Comparison of ENCODE assay signal across 1 cellular context in the genomic region with DNA sequence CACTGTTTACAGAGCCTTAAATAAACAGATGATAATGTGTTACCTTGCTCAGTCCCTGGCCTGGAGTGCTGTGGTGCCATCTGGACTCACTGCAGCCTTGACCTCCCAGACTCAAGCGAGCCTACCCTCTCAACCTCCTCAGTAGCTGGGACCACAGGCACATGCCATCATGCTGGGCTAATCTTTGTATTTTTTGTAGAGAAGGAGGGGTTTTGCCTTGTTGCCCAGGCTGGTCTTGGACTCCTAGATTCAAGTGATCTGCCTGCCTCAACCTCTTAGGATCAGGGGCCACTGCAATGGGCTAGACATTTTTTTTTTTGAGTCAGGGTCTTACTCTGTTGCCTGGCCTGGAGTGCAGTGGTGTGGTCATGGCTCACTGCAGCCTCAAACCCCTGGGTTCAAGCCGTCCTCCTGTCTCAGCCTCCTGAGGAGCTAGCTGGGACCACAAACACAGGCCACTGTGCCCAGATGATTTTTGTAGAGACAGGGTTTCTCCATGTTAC.
TF ChIP-seq lines count a peak whose summit lies in the region.

No MANE protein-coding gene starts in this region.

TF ChIP-seq in HepG2, 621 proteins besides CTCF, POLR2A, EP300 and RAD21 (continued from another document and continues in another):
- TF ChIP-seq, protein P1, sequence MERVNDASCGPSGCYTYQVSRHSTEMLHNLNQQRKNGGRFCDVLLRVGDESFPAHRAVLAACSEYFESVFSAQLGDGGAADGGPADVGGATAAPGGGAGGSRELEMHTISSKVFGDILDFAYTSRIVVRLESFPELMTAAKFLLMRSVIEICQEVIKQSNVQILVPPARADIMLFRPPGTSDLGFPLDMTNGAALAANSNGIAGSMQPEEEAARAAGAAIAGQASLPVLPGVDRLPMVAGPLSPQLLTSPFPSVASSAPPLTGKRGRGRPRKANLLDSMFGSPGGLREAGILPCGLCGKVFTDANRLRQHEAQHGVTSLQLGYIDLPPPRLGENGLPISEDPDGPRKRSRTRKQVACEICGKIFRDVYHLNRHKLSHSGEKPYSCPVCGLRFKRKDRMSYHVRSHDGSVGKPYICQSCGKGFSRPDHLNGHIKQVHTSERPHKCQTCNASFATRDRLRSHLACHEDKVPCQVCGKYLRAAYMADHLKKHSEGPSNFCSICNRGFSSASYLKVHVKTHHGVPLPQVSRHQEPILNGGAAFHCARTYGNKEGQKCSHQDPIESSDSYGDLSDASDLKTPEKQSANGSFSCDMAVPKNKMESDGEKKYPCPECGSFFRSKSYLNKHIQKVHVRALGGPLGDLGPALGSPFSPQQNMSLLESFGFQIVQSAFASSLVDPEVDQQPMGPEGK (CRISPR knock-in tag; IDR thresholded peaks at IDR 0.05) = peak; percentile 96
- no peak for TF ChIP-seq SP2 (CRISPR knock-in tag; IDR thresholded peaks at IDR 0.05)
- no peak for TF ChIP-seq PRDM4 (CRISPR knock-in tag; IDR thresholded peaks at IDR 0.05; ENCODE audit: borderline replicate concordance)
- no peak for TF ChIP-seq ZNF549 (CRISPR knock-in tag; IDR thresholded peaks at IDR 0.05)
- TF ChIP-seq YEATS2 (CRISPR knock-in tag; IDR thresholded peaks at IDR 0.05; ENCODE audit: borderline replicate concordance) = peak; percentile 9; the same call in 1 of the 2 replicates
- peak; percentile 89 for TF ChIP-seq SOX5 (CRISPR knock-in tag; IDR thresholded peaks at IDR 0.05; ENCODE audit: borderline replicate concordance)
- no peak; the same call in 1 of the 2 replicates for TF ChIP-seq AKAP8 (CRISPR knock-in tag; IDR thresholded peaks at IDR 0.05)
- TF ChIP-seq, protein P2, sequence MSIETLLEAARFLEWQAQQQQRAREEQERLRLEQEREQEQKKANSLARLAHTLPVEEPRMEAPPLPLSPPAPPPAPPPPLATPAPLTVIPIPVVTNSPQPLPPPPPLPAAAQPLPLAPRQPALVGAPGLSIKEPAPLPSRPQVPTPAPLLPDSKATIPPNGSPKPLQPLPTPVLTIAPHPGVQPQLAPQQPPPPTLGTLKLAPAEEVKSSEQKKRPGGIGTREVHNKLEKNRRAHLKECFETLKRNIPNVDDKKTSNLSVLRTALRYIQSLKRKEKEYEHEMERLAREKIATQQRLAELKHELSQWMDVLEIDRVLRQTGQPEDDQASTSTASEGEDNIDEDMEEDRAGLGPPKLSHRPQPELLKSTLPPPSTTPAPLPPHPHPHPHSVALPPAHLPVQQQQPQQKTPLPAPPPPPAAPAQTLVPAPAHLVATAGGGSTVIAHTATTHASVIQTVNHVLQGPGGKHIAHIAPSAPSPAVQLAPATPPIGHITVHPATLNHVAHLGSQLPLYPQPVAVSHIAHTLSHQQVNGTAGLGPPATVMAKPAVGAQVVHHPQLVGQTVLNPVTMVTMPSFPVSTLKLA (IDR thresholded peaks at IDR 0.05) = peak; percentile 25; the same call in 1 of the 2 replicates
- TF ChIP-seq FOSL2 (CRISPR knock-in tag; IDR thresholded peaks at IDR 0.05) = peak; percentile 79
- TF ChIP-seq, protein P3, sequence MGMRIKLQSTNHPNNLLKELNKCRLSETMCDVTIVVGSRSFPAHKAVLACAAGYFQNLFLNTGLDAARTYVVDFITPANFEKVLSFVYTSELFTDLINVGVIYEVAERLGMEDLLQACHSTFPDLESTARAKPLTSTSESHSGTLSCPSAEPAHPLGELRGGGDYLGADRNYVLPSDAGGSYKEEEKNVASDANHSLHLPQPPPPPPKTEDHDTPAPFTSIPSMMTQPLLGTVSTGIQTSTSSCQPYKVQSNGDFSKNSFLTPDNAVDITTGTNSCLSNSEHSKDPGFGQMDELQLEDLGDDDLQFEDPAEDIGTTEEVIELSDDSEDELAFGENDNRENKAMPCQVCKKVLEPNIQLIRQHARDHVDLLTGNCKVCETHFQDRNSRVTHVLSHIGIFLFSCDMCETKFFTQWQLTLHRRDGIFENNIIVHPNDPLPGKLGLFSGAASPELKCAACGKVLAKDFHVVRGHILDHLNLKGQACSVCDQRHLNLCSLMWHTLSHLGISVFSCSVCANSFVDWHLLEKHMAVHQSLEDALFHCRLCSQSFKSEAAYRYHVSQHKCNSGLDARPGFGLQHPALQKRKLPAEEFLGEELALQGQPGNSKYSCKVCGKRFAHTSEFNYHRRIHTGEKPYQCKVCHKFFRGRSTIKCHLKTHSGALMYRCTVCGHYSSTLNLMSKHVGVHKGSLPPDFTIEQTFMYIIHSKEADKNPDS (CRISPR knock-in tag; IDR thresholded peaks at IDR 0.05) = no peak
- no peak for TF ChIP-seq SETDB1 (CRISPR knock-in tag; IDR thresholded peaks at IDR 0.05; ENCODE audit: borderline replicate concordance)
- no peak for TF ChIP-seq ZXDC (CRISPR knock-in tag; IDR thresholded peaks at IDR 0.05)
- TF ChIP-seq ZBTB26 (CRISPR knock-in tag; IDR thresholded peaks at IDR 0.05; ENCODE audit: borderline replicate concordance) = 0 out of 2 replicates have a peak, but pooled peaks have one; percentile 72
- peak; percentile 36 for TF ChIP-seq YY1 (IDR thresholded peaks at IDR 0.05; ENCODE audit: insufficient read depth, insufficient replicate concordance, low read depth, low read length)
- TF ChIP-seq ATF1 (CRISPR knock-in tag; IDR thresholded peaks at IDR 0.05) = no peak; the same call in 1 of the 2 replicates
- TF ChIP-seq, protein P4, sequence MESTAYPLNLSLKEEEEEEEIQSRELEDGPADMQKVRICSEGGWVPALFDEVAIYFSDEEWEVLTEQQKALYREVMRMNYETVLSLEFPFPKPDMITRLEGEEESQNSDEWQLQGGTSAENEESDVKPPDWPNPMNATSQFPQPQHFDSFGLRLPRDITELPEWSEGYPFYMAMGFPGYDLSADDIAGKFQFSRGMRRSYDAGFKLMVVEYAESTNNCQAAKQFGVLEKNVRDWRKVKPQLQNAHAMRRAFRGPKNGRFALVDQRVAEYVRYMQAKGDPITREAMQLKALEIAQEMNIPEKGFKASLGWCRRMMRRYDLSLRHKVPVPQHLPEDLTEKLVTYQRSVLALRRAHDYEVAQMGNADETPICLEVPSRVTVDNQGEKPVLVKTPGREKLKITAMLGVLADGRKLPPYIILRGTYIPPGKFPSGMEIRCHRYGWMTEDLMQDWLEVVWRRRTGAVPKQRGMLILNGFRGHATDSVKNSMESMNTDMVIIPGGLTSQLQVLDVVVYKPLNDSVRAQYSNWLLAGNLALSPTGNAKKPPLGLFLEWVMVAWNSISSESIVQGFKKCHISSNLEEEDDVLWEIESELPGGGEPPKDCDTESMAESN (CRISPR knock-in tag; conservative IDR thresholded peaks at IDR 0.05) = 0 out of 2 replicates have a peak, but pooled peaks have one; percentile 20
- TF ChIP-seq ZNF34 (CRISPR knock-in tag; IDR thresholded peaks at IDR 0.05; ENCODE audit: borderline replicate concordance) = no peak
- TF ChIP-seq DPF2 (CRISPR knock-in tag; IDR thresholded peaks at IDR 0.05; ENCODE audit: borderline replicate concordance, low read depth) = peak; percentile 96
- no peak for TF ChIP-seq NFRKB (IDR thresholded peaks at IDR 0.05)
- TF ChIP-seq, protein P5, sequence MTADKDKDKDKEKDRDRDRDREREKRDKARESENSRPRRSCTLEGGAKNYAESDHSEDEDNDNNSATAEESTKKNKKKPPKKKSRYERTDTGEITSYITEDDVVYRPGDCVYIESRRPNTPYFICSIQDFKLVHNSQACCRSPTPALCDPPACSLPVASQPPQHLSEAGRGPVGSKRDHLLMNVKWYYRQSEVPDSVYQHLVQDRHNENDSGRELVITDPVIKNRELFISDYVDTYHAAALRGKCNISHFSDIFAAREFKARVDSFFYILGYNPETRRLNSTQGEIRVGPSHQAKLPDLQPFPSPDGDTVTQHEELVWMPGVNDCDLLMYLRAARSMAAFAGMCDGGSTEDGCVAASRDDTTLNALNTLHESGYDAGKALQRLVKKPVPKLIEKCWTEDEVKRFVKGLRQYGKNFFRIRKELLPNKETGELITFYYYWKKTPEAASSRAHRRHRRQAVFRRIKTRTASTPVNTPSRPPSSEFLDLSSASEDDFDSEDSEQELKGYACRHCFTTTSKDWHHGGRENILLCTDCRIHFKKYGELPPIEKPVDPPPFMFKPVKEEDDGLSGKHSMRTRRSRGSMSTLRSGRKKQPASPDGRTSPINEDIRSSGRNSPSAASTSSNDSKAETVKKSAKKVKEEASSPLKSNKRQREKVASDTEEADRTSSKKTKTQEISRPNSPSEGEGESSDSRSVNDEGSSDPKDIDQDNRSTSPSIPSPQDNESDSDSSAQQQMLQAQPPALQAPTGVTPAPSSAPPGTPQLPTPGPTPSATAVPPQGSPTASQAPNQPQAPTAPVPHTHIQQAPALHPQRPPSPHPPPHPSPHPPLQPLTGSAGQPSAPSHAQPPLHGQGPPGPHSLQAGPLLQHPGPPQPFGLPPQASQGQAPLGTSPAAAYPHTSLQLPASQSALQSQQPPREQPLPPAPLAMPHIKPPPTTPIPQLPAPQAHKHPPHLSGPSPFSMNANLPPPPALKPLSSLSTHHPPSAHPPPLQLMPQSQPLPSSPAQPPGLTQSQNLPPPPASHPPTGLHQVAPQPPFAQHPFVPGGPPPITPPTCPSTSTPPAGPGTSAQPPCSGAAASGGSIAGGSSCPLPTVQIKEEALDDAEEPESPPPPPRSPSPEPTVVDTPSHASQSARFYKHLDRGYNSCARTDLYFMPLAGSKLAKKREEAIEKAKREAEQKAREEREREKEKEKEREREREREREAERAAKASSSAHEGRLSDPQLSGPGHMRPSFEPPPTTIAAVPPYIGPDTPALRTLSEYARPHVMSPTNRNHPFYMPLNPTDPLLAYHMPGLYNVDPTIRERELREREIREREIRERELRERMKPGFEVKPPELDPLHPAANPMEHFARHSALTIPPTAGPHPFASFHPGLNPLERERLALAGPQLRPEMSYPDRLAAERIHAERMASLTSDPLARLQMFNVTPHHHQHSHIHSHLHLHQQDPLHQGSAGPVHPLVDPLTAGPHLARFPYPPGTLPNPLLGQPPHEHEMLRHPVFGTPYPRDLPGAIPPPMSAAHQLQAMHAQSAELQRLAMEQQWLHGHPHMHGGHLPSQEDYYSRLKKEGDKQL (CRISPR knock-in tag; IDR thresholded peaks at IDR 0.05; ENCODE audit: low read depth) = peak; percentile 79
- TF ChIP-seq ZNF138 (CRISPR knock-in tag; IDR thresholded peaks at IDR 0.05; ENCODE audit: low read depth) = no peak
- TF ChIP-seq RARG (CRISPR knock-in tag; IDR thresholded peaks at IDR 0.05; ENCODE audit: low read depth) = peak; percentile 22; the same call in 1 of the 2 replicates
- TF ChIP-seq MZF1 (CRISPR knock-in tag; IDR thresholded peaks at IDR 0.05; ENCODE audit: borderline replicate concordance) = no peak
- peak; percentile 90 for TF ChIP-seq TARDBP (CRISPR knock-in tag; IDR thresholded peaks at IDR 0.05)
- TF ChIP-seq ZNF800 (CRISPR knock-in tag; IDR thresholded peaks at IDR 0.05) = peak; percentile 13
- TF ChIP-seq HMG20B (CRISPR knock-in tag; conservative IDR thresholded peaks at IDR 0.05) = peak; percentile 84
- TF ChIP-seq ZNF7 (CRISPR knock-in tag; IDR thresholded peaks at IDR 0.05) = no peak; the same call in 1 of the 2 replicates
